ENCODE assay signal across 19 cellular contexts in the genomic region with DNA sequence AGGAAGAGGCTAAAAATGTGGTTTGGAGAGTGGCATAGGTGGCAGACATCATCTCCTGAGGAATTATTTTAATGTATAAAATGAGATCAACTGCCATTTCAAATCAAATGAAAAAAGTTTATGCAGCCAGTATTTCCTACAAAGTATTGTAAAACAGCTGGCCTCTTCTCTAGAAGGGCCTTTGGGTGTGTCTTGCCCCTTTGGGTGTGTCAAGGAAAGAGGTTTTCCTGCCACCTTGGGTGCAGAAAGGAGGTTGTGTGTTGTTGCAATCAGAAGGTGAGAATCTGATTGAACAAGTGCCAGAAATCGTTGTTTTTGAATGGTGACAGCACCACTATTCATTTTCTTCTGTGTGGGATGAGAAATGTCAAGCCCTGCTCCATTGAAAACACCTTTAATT.
DNase-seq lines count a peak whose midpoint lies in the region; FAIRE-seq and TF ChIP-seq lines count a peak whose summit lies in the region.
"Had no signal": no experiment of that assay in that cellular context is flagged by ENCODE, and none has a peak within 500 bp of the region (broad histone marks: within the 10 kb centered on the region; RNA-seq: fewer than 3 reads in every experiment).

No MANE protein-coding gene starts in this region.

- TF ChIP-seq CTCF in MCF 10A (IDR thresholded peaks at IDR 0.05; ENCODE audit: unreplicated experiment) (no peak), breast epithelium (IDR thresholded peaks at IDR 0.05) (no peak), bronchial epithelial cell (IDR thresholded peaks at IDR 0.05; ENCODE audit: insufficient read depth, low read length, severe bottlenecking) (no peak)

- DNase-seq in activated CD4-positive, alpha-beta T cell treated with anti-CD3 and anti-CD28 coated beads, Interleukin-2, amount 10 ng/mL, durations not matched to agents 7 days and 5 days = no peak
- no peak for DNase-seq in activated CD4-positive, alpha-beta T cell treated with anti-CD3 and anti-CD28 coated beads for 4 hours
- DNase-seq in MCF 10A (ENCODE audit: unreplicated experiment) = peak; percentile 20
- DNase-seq in breast epithelium (ENCODE audit: low spot score in 2 of 2) = no peak
- no peak for DNase-seq in bronchial epithelial cell (ENCODE audit: low read depth)
- DNase-seq in small intestine = peak; percentile 14
- no peak for DNase-seq in AG20443 (ENCODE audit: low spot score)
- DNase-seq in NAMALWA (ENCODE audit: low spot score) = no peak
- DNase-seq: Calu3; CD8-positive, alpha-beta T cell; DMS79 treated with DMSO at 0.1 percent for 48 hours; GF-D8; H9 had no signal

- H3K27ac Mint-ChIP-seq in activated CD4-positive, alpha-beta T cell treated with anti-CD3 and anti-CD28 coated beads, Interleukin-2, amount 10 ng/mL, durations not matched to agents 7 days and 5 days = peak overlapping the region; percentile 19
- no peak overlapping the region for H3K27ac Mint-ChIP-seq in MCF 10A (ENCODE audit: low read depth, unreplicated experiment)
- H3K27ac Mint-ChIP-seq: CD14-positive monocyte; CD8-positive, alpha-beta T cell; H9 had no signal

- intact Hi-C loops in MCF 10A (cut with micrococcal nuclease) = no loop called here
- intact Hi-C loops in breast epithelium (cut with DNase I; ENCODE audit: low total_unique reads) = no loop called here

- FAIRE-seq in bronchial epithelial cell (lab: Jason Lieb, UNC) (peak; percentile 18), small intestine (lab: Jason Lieb, UNC) (no peak)
- FAIRE-seq: A549, H1, HTR-8/SVneo had no signal

- POLR2A ChIA-PET in activated CD4-positive, alpha-beta T cell treated with anti-CD3 and anti-CD28 coated beads, Interleukin-2, amount 10 ng/mL, durations not matched to agents 7 days and 5 days (lab: Charles Lee) = no interaction called here
- POLR2A ChIA-PET in MCF 10A (lab: Yijun Ruan, JAX) = interaction anchor here (0.5 to 3.0 kb wide), 5 partner anchors 29 to 186 kb away, joined by 3 to 12 read pairs (median 6); partner anchors contain the start of gene KIF27

- H3K36me3 ChIP-seq in breast epithelium = no peaks in the 10 kb centered on the region
- no peaks in the 10 kb centered on the region for H3K36me3 ChIP-seq in bronchial epithelial cell (ENCODE audit: control insufficient read depth, insufficient read depth, low read length)
- no peaks in the 10 kb centered on the region for H3K36me3 ChIP-seq in small intestine (ENCODE audit: control insufficient read depth in 2 of 2, insufficient read depth in 2 of 2, low read length in 2 of 2)
- H3K36me3 ChIP-seq: BLaER1 had no signal

- no peak overlapping the region for H3K27ac ChIP-seq in breast epithelium
- H3K27ac ChIP-seq in small intestine (ENCODE audit: low read depth in 1 of 2, low read length in 1 of 2) = no peak overlapping the region
- H3K27ac ChIP-seq: 22Rv1, A549, BLaER1 had no signal

- WGBS in small intestine, 3 donors = 4 to 40% (median 10%) methylated on average over 1 of the region's 1 CpG

- H3K9me3 Mint-ChIP-seq in activated CD4-positive, alpha-beta T cell treated with anti-CD3 and anti-CD28 coated beads, Interleukin-2, amount 10 ng/mL, durations not matched to agents 7 days and 5 days = peaks cover 5% of the 10 kb centered on the region
- H3K9me3 Mint-ChIP-seq in MCF 10A (ENCODE audit: unreplicated experiment) = peaks cover 1% of the 10 kb centered on the region
- H3K9me3 Mint-ChIP-seq: CD8-positive, alpha-beta T cell had no signal

- H3K4me3 ChIP-seq in breast epithelium = no peak overlapping the region
- no peak overlapping the region for H3K4me3 ChIP-seq in bronchial epithelial cell (ENCODE audit: low read depth, low read length)
- no peak overlapping the region for H3K4me3 ChIP-seq in small intestine (ENCODE audit: low read depth in 1 of 2, low read length in 2 of 2)
- H3K4me3 ChIP-seq: A549, BLaER1 had no signal

- H3K4me1 ChIP-seq in breast epithelium = no peaks in the 10 kb centered on the region
- peaks cover 0 to 1% of the 10 kb centered on the region in 2 donors for H3K4me1 ChIP-seq in small intestine (ENCODE audit: control insufficient read depth in 2 of 2, insufficient read depth in 1 of 2, low read depth in 1 of 2, low read length in 1 of 2)
- H3K4me1 ChIP-seq: A549, BLaER1 had no signal

- no TSS peak for BruUV-seq in MCF 10A (replicated peaks; lab: Mats Ljungman, UMichigan)

- peaks cover 21% of the 10 kb centered on the region for H3K27me3 Mint-ChIP-seq in activated CD4-positive, alpha-beta T cell treated with anti-CD3 and anti-CD28 coated beads, Interleukin-2, amount 10 ng/mL, durations not matched to agents 7 days and 5 days
- H3K27me3 Mint-ChIP-seq in MCF 10A (ENCODE audit: insufficient read depth, unreplicated experiment) = no peaks in the 10 kb centered on the region

- H3K36me3 Mint-ChIP-seq in activated CD4-positive, alpha-beta T cell treated with anti-CD3 and anti-CD28 coated beads, Interleukin-2, amount 10 ng/mL, durations not matched to agents 7 days and 5 days (ENCODE audit: low read depth) = no peaks in the 10 kb centered on the region
- H3K36me3 Mint-ChIP-seq in MCF 10A (ENCODE audit: insufficient read depth, unreplicated experiment) = peaks cover 6% of the 10 kb centered on the region
- H3K36me3 Mint-ChIP-seq: CD14-positive monocyte; CD8-positive, alpha-beta T cell had no signal

- H3K4me3 Mint-ChIP-seq in activated CD4-positive, alpha-beta T cell treated with anti-CD3 and anti-CD28 coated beads, Interleukin-2, amount 10 ng/mL, durations not matched to agents 7 days and 5 days = no peak overlapping the region
- no peak overlapping the region for H3K4me3 Mint-ChIP-seq in MCF 10A (ENCODE audit: unreplicated experiment)
- H3K4me3 Mint-ChIP-seq: CD14-positive monocyte; CD8-positive, alpha-beta T cell; H9 had no signal

- H3K9me3 ChIP-seq in breast epithelium (peaks cover 0 to 6% of the 10 kb centered on the region in 2 donors), small intestine (ENCODE audit: control insufficient read depth, low read depth) (no peaks in the 10 kb centered on the region)
- H3K9me3 ChIP-seq: A549 had no signal

- H3K27me3 ChIP-seq in breast epithelium = no peaks in the 10 kb centered on the region
- H3K27me3 ChIP-seq in bronchial epithelial cell (ENCODE audit: control insufficient read depth, insufficient read depth, low read length) = no peaks in the 10 kb centered on the region
- no peaks in the 10 kb centered on the region for H3K27me3 ChIP-seq in small intestine (ENCODE audit: control insufficient read depth in 2 of 2, insufficient read depth in 2 of 2, low read length in 2 of 2)
- H3K27me3 ChIP-seq: BLaER1 had no signal

- no peak for TF ChIP-seq POLR2A in breast epithelium (IDR thresholded peaks at IDR 0.05)

- CTCF ChIA-PET in activated CD4-positive, alpha-beta T cell treated with anti-CD3 and anti-CD28 coated beads, Interleukin-2, amount 10 ng/mL, durations not matched to agents 7 days and 5 days (lab: Charles Lee) = no interaction called here
- CTCF ChIA-PET in MCF 10A (lab: Yijun Ruan, JAX) = interaction anchor here (0.6 to 1.0 kb wide), 2 partner anchors 51 to 65 kb away, joined by 4 read pairs; no protein-coding TSS in a partner anchor

- H3K4me1 Mint-ChIP-seq in activated CD4-positive, alpha-beta T cell treated with anti-CD3 and anti-CD28 coated beads, Interleukin-2, amount 10 ng/mL, durations not matched to agents 7 days and 5 days = peaks cover 25% of the 10 kb centered on the region
- H3K4me1 Mint-ChIP-seq in MCF 10A (ENCODE audit: insufficient read depth, unreplicated experiment) = peaks cover 30% of the 10 kb centered on the region
- H3K4me1 Mint-ChIP-seq: CD14-positive monocyte, H9 had no signal

Comparison
In these comparisons a context has a peak if more than half of its experiments do, and no peak if none do; other contexts are left out.
1. DNase-seq: peak in MCF 10A (single experiment) and small intestine (single experiment); none in activated CD4-positive, alpha-beta T cell treated with anti-CD3 and anti-CD28 coated beads, Interleukin-2, amount 10 ng/mL, durations not matched to agents 7 days and 5 days (single experiment), activated CD4-positive, alpha-beta T cell treated with anti-CD3 and anti-CD28 coated beads for 4 hours (0 of 2), breast epithelium (0 of 2), bronchial epithelial cell (single experiment), AG20443 (single experiment) and NAMALWA (single experiment).